ENCODE assay signal across 14 cellular contexts in the genomic region with DNA sequence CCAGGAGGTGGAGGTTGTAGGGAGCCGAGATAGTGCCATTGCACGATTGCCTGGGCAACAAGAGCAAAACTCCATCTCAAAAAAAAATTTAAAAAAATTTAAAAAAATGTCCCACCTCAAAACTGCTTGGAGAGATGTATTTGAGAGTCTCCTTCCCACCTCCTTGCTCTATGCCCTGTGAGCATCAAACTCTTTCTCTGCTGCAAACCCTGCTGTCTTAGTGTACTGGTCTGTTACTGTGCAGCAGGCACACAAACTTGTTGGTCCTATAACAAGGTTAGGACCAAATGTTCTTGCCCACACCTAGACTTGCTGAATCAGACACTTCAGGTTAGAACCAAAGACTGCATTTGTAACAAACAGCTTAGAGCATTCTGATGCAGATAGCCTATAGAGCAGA.
"Had no signal": no experiment of that assay in that cellular context is flagged by ENCODE, and none has a peak within 500 bp of the region (broad histone marks: within the 10 kb centered on the region; RNA-seq: fewer than 3 reads in every experiment).

No MANE protein-coding gene starts in this region.

- H3K27me3 Mint-ChIP-seq: activated B cell treated with CpG ODN at 0.5 μM for 24 hours; activated CD4-positive, alpha-beta T cell treated with anti-CD3 and anti-CD28 coated beads, Interleukin-2, amount 10 ng/mL, durations not matched to agents 24 days and 14 days; activated naive CD8-positive, alpha-beta T cell treated with anti-CD3 and anti-CD28 coated beads for 36 hours had no signal

- H3K36me3 ChIP-seq: left ventricle myocardium inferior, thyroid gland, uterus had no signal

- H3K36me3 Mint-ChIP-seq: activated naive CD8-positive, alpha-beta T cell treated with anti-CD3 and anti-CD28 coated beads for 36 hours; natural killer cell treated with Interleukin-12 subunit alpha and Interleukin-12 subunit beta and Interleukin-15 and Interleukin-18, amount 100 ng/mL, for 72 hours; stimulated activated effector memory CD8-positive, alpha-beta T cell treated with anti-CD3 and anti-CD28 coated beads, Interleukin-12 subunit alpha, Interleukin-12 subunit beta, amount 100 ng/mL, for 72 hours had no signal

- H3K9me3 ChIP-seq: thyroid gland, uterus had no signal

- H3K4me3 ChIP-seq: left ventricle myocardium inferior, thyroid gland, uterus had no signal

- DNase-seq: activated B cell treated with CpG ODN at 0.5 μM for 24 hours; activated CD4-positive, alpha-beta T cell treated with anti-CD3 and anti-CD28 coated beads, Interleukin-2, amount 10 ng/mL, durations not matched to agents 24 days and 14 days; activated naive CD8-positive, alpha-beta T cell treated with anti-CD3 and anti-CD28 coated beads for 36 hours; cortex of kidney; effector memory CD4-positive, alpha-beta T cell; hypothalamus; kidney; left ventricle myocardium inferior; retina; T-helper 2 cell; thyroid gland; uterus had no signal

- H3K4me1 ChIP-seq: uterus had no signal

- ATAC-seq: stimulated activated effector memory CD8-positive, alpha-beta T cell treated with anti-CD3 and anti-CD28 coated beads, Interleukin-12 subunit alpha, Interleukin-12 subunit beta, amount 100 ng/mL, for 72 hours had no signal

- H3K27ac Mint-ChIP-seq: activated B cell treated with CpG ODN at 0.5 μM for 24 hours; activated CD4-positive, alpha-beta T cell treated with anti-CD3 and anti-CD28 coated beads, Interleukin-2, amount 10 ng/mL, durations not matched to agents 24 days and 14 days; activated naive CD8-positive, alpha-beta T cell treated with anti-CD3 and anti-CD28 coated beads for 36 hours; natural killer cell treated with Interleukin-12 subunit alpha and Interleukin-12 subunit beta and Interleukin-15 and Interleukin-18, amount 100 ng/mL, for 72 hours; stimulated activated effector memory CD8-positive, alpha-beta T cell treated with anti-CD3 and anti-CD28 coated beads, Interleukin-12 subunit alpha, Interleukin-12 subunit beta, amount 100 ng/mL, for 72 hours had no signal

- H3K9me3 Mint-ChIP-seq: activated B cell treated with CpG ODN at 0.5 μM for 24 hours; natural killer cell treated with Interleukin-12 subunit alpha and Interleukin-12 subunit beta and Interleukin-15 and Interleukin-18, amount 100 ng/mL, for 72 hours; stimulated activated effector memory CD8-positive, alpha-beta T cell treated with anti-CD3 and anti-CD28 coated beads, Interleukin-12 subunit alpha, Interleukin-12 subunit beta, amount 100 ng/mL, for 72 hours had no signal

- H3K27ac ChIP-seq: left ventricle myocardium inferior, thyroid gland, uterus had no signal

- H3K4me3 Mint-ChIP-seq: activated B cell treated with CpG ODN at 0.5 μM for 24 hours; activated CD4-positive, alpha-beta T cell treated with anti-CD3 and anti-CD28 coated beads, Interleukin-2, amount 10 ng/mL, durations not matched to agents 24 days and 14 days; activated naive CD8-positive, alpha-beta T cell treated with anti-CD3 and anti-CD28 coated beads for 36 hours; natural killer cell treated with Interleukin-12 subunit alpha and Interleukin-12 subunit beta and Interleukin-15 and Interleukin-18, amount 100 ng/mL, for 72 hours; stimulated activated effector memory CD8-positive, alpha-beta T cell treated with anti-CD3 and anti-CD28 coated beads, Interleukin-12 subunit alpha, Interleukin-12 subunit beta, amount 100 ng/mL, for 72 hours had no signal

- H3K27me3 ChIP-seq: thyroid gland, uterus had no signal
